Comparison of ENCODE assay signal across 8 cellular contexts in genomic region chr13:114339779-114340534, GRCh38. TPM values are rescaled to one million over a fixed set of nuclear protein-coding genes. Genes with fewer than 3 reads are reported as not detected.
DNase-seq lines count a peak whose midpoint lies in the region; ATAC-seq and TF ChIP-seq lines count a peak whose summit lies in the region.

No MANE protein-coding gene starts in this region.

- H3K27me3 ChIP-seq in ascending aorta, result no peaks in the 10 kb centered on the region
- no peaks in the 10 kb centered on the region for H3K27me3 ChIP-seq in kidney epithelial cell (ENCODE audit: control insufficient read depth, insufficient read depth, low read length)

- intact Hi-C loops in ascending aorta (cut with DNase I), result no loop called here

- in situ Hi-C loops in KBM-7 (cut with MboI; ENCODE audit: low pct_unique_long_range_greater_than_20kb, low sequenced_read_pairs), result no loop called here

- H3K4me3 ChIP-seq in ascending aorta (no peak overlapping the region), kidney epithelial cell (ENCODE audit: low read depth, low read length) (no peak overlapping the region)

- H3K4me1 ChIP-seq in ascending aorta, result no peaks in the 10 kb centered on the region

- no peaks in the 10 kb centered on the region for H3K36me3 ChIP-seq in ascending aorta
- no peaks in the 10 kb centered on the region for H3K36me3 ChIP-seq in kidney epithelial cell (ENCODE audit: control insufficient read depth, insufficient read depth, low read length)

- H3K9me3 ChIP-seq in ascending aorta, result no peaks in the 10 kb centered on the region

- ATAC-seq in stimulated activated naive CD8-positive, alpha-beta T cell treated with anti-CD3 and anti-CD28 coated beads, Interleukin-15, Interleukin-2, amounts not matched to agents 100 U/mL and 50 U/mL, for 24 hours, result peak; percentile 94
- ATAC-seq in GM19397 (IDR thresholded peaks at IDR 0.05; ENCODE audit: unreplicated experiment), result no peak
- ATAC-seq in HG02678 (IDR thresholded peaks at IDR 0.05; ENCODE audit: unreplicated experiment), result no peak

- TF ChIP-seq CTCF in ascending aorta (IDR thresholded peaks at IDR 0.05), result peak in 2 of 3 experiments; percentile 49 to 57
- TF ChIP-seq CTCF in kidney epithelial cell (IDR thresholded peaks at IDR 0.05; ENCODE audit: insufficient read depth, low read length, poor library complexity, severe bottlenecking), result peak; percentile 77

- peak; percentile 47 for DNase-seq in DMS153 (lab: John Stamatoyannopoulos, UW)
- DNase-seq in KBM-7, result peak; percentile 79
- peak; percentile 82 for DNase-seq in SHP77 treated with DMSO at 0.1 percent for 48 hours (lab: John Stamatoyannopoulos, UW)
- no peak for DNase-seq in ascending aorta (ENCODE audit: low spot score in 2 of 2)
- DNase-seq in kidney epithelial cell (ENCODE audit: low read depth), result no peak
- DNase-seq in stimulated activated naive CD8-positive, alpha-beta T cell treated with anti-CD3 and anti-CD28 coated beads, Interleukin-15, Interleukin-2, amounts not matched to agents 100 U/mL and 50 U/mL, for 24 hours, result peak; percentile 40

- H3K27ac ChIP-seq in ascending aorta, result no peak overlapping the region

RNA-seq across cellular contexts. Expression of gene CHAMP1, which starts 25.7 kb away (rescaled TPM):
- total RNA-seq in ascending aorta (17.1 TPM), kidney epithelial cell (24.0 and 35.7 TPM in 2 replicates)

RNA-seq across cellular contexts. Expression of gene UPF3A, which starts 58.6 kb away (rescaled TPM):
- 79.8 TPM for total RNA-seq in ascending aorta
- 22.5 and 30.7 TPM in 2 replicates for total RNA-seq in kidney epithelial cell

Comparison
In these comparisons a context has a peak if more than half of its experiments do, and no peak if none do; other contexts are left out.
1. DNase-seq: peak in DMS153 (single experiment), KBM-7 (single experiment), SHP77 treated with DMSO at 0.1 percent for 48 hours (single experiment) and stimulated activated naive CD8-positive, alpha-beta T cell treated with anti-CD3 and anti-CD28 coated beads, Interleukin-15, Interleukin-2, amounts not matched to agents 100 U/mL and 50 U/mL, for 24 hours (single experiment); none in ascending aorta (0 of 2) and kidney epithelial cell (single experiment).